7 cellular contexts compared by ENCODE assay signal in the genomic region with DNA sequence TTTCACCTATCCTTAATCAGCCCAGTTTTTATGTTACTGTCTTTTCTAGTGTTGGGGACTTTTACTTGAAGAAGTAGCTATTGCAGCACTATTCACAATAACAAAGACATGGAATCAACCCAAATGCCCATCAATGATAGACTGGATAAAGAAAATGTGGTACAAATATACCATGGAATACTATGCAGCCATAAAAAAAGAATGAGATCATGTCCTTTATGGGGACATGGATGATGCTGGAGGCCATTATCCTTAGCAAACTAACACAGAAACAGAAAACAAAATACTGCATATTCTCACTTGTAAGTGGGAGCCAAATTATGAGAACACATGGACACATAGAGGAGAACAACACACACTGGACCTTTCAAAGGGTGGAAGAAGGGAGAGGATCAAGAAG. TPM values are rescaled to one million over a fixed set of nuclear protein-coding genes. Genes with fewer than 3 reads are reported as not detected.
DNase-seq lines count a peak whose midpoint lies in the region; ATAC-seq, FAIRE-seq and TF ChIP-seq lines count a peak whose summit lies in the region.
"Not testable (repeated sequence)": the region's sequence is repeated elsewhere in the genome, so short reads cannot be mapped to it uniquely, and the experiment has no call there.

No MANE protein-coding gene starts in this region.

- POLR2A ChIA-PET in HEK293 (lab: Yijun Ruan, JAX); activated CD4-positive, alpha-beta T cell treated with anti-CD3 and anti-CD28 coated beads, Interleukin-2, amount 10 ng/mL, durations not matched to agents 7 days and 5 days (lab: Charles Lee): not testable (repeated sequence)
- POLR2A ChIA-PET in K562 (lab: Yijun Ruan, JAX), result interaction anchor here (1.2 kb wide), 1 partner anchor 9 kb away, joined by 3 read pairs; no protein-coding TSS in a partner anchor

- H4K20me1 ChIP-seq in K562 (replicated peaks; ENCODE audit: control insufficient read depth, insufficient read depth, low read length), result not testable (repeated sequence)

- not testable (repeated sequence) for H3K4me1 ChIP-seq in HEK293 (ENCODE audit: control insufficient read depth, insufficient read depth, low read length); K562 (replicated peaks in 1 of 2; ENCODE audit: control insufficient read depth in 2 of 2, insufficient read depth in 2 of 2, low read length in 2 of 2)

- not testable (repeated sequence) for H3K79me2 ChIP-seq in K562 (ENCODE audit: control insufficient read depth, insufficient read depth, low read length)

- not testable (repeated sequence) for TF ChIP-seq CTCF in HEK293 (tag by site-specific recombination; IDR thresholded peaks at IDR 0.05); K562 (IDR thresholded peaks at IDR 0.05 in 2 of 3, conservative IDR thresholded peaks at IDR 0.05 in 1 of 3; ENCODE audit: insufficient read depth in 2 of 3, low read depth in 1 of 3, low read length in 3 of 3)

- DNase-seq in activated CD4-positive, alpha-beta T cell treated with anti-CD3 and anti-CD28 coated beads, Interleukin-2, amount 10 ng/mL, durations not matched to agents 7 days and 5 days; K562 (ENCODE audit: extremely low read depth in 1 of 4, low spot score in 3 of 4); immature natural killer cell; natural killer cell treated with Interleukin-12 subunit alpha and Interleukin-12 subunit beta and Interleukin-15 and Interleukin-18, amount 100 ng/mL, for 72 hours (ENCODE audit: low spot score): not testable (repeated sequence)

- intact Hi-C loops in K562 (cut with micrococcal nuclease), result not testable (repeated sequence)
- intact Hi-C loops in dendritic cell treated with granulocyte-macrophage colony-stimulating factor and Interleukin-4, amounts not matched to agents 40 ng/mL and 50 ng/mL, for 4 days (cut with micrococcal nuclease), result loop anchor here (5.0 to 10.0 kb wide), 3 partner anchors 175 to 522 kb away; no protein-coding TSS in a partner anchor

- TF ChIP-seq EP300 in K562 (IDR thresholded peaks at IDR 0.05; ENCODE audit: low read length), result not testable (repeated sequence)

- not testable (repeated sequence) for H3K4me2 ChIP-seq in K562 (ENCODE audit: insufficient read depth, low read length)

- not testable (repeated sequence) for H3K27me3 Mint-ChIP-seq in activated CD4-positive, alpha-beta T cell treated with anti-CD3 and anti-CD28 coated beads, Interleukin-2, amount 10 ng/mL, durations not matched to agents 7 days and 5 days; activated T-helper 17 cell treated with anti-CD3 and anti-CD28 coated beads, Interleukin-2, amount 50 U/mL, for 72 hours; dendritic cell treated with granulocyte-macrophage colony-stimulating factor and Interleukin-4, amounts not matched to agents 40 ng/mL and 50 ng/mL, for 4 days; immature natural killer cell (ENCODE audit: low read depth in 3 of 3); natural killer cell treated with Interleukin-12 subunit alpha and Interleukin-12 subunit beta and Interleukin-15 and Interleukin-18, amount 100 ng/mL, for 72 hours

- H3K36me3 ChIP-seq in HEK293 (ENCODE audit: control insufficient read depth in 2 of 2, insufficient read depth in 1 of 2, low read length in 2 of 2); K562 (ENCODE audit: control insufficient read depth, insufficient read depth, low read length): not testable (repeated sequence)

- peak overlapping the region; percentile 68 for H3K27ac Mint-ChIP-seq in activated CD4-positive, alpha-beta T cell treated with anti-CD3 and anti-CD28 coated beads, Interleukin-2, amount 10 ng/mL, durations not matched to agents 7 days and 5 days
- H3K27ac Mint-ChIP-seq in activated T-helper 17 cell treated with anti-CD3 and anti-CD28 coated beads, Interleukin-2, amount 50 U/mL, for 72 hours, result peak overlapping the region; percentile 34
- peak overlapping the region; percentile 6 for H3K27ac Mint-ChIP-seq in dendritic cell treated with granulocyte-macrophage colony-stimulating factor and Interleukin-4, amounts not matched to agents 40 ng/mL and 50 ng/mL, for 4 days
- peak overlapping the region in 5 of 6 donors; percentile 40 to 91 (median 74) for H3K27ac Mint-ChIP-seq in immature natural killer cell
- H3K27ac Mint-ChIP-seq in natural killer cell treated with Interleukin-12 subunit alpha and Interleukin-12 subunit beta and Interleukin-15 and Interleukin-18, amount 100 ng/mL, for 72 hours, result peak overlapping the region; percentile 44 to 70

- H3K9me3 ChIP-seq in HEK293 (ENCODE audit: control insufficient read depth, insufficient read depth, low read depth, low read length); K562 (replicated peaks; ENCODE audit: control insufficient read depth, insufficient read depth, low read depth, low read length): not testable (repeated sequence)

- BruUV-seq in K562 (replicated peaks; lab: Mats Ljungman, UMichigan), result not testable (repeated sequence)

- not testable (repeated sequence) for H3K27me3 ChIP-seq in K562 (ENCODE audit: control insufficient read depth in 2 of 2, insufficient read depth in 2 of 2, low read length in 2 of 2)

- H3K36me3 Mint-ChIP-seq in activated CD4-positive, alpha-beta T cell treated with anti-CD3 and anti-CD28 coated beads, Interleukin-2, amount 10 ng/mL, durations not matched to agents 7 days and 5 days (ENCODE audit: low read depth); activated T-helper 17 cell treated with anti-CD3 and anti-CD28 coated beads, Interleukin-2, amount 50 U/mL, for 72 hours (ENCODE audit: low read depth); dendritic cell treated with granulocyte-macrophage colony-stimulating factor and Interleukin-4, amounts not matched to agents 40 ng/mL and 50 ng/mL, for 4 days (ENCODE audit: low read depth); immature natural killer cell; natural killer cell treated with Interleukin-12 subunit alpha and Interleukin-12 subunit beta and Interleukin-15 and Interleukin-18, amount 100 ng/mL, for 72 hours: not testable (repeated sequence)

- in situ Hi-C loops in K562 (cut with MboI), result loop anchor here (5.0 to 10.0 kb wide), 3 partner anchors 172 to 525 kb away; no protein-coding TSS in a partner anchor

- not testable (repeated sequence) for H3K4me3 ChIP-seq in HEK293 (ENCODE audit: low read depth, low read length); K562

- TF ChIP-seq POLR2A in K562 (conservative IDR thresholded peaks at IDR 0.05), result not testable (repeated sequence)

- H3K9me1 ChIP-seq in K562 (ENCODE audit: control insufficient read depth, insufficient read depth, low read length), result not testable (repeated sequence)

- not testable (repeated sequence) for H3K9me3 Mint-ChIP-seq in activated CD4-positive, alpha-beta T cell treated with anti-CD3 and anti-CD28 coated beads, Interleukin-2, amount 10 ng/mL, durations not matched to agents 7 days and 5 days; activated T-helper 17 cell treated with anti-CD3 and anti-CD28 coated beads, Interleukin-2, amount 50 U/mL, for 72 hours; dendritic cell treated with granulocyte-macrophage colony-stimulating factor and Interleukin-4, amounts not matched to agents 40 ng/mL and 50 ng/mL, for 4 days; immature natural killer cell; natural killer cell treated with Interleukin-12 subunit alpha and Interleukin-12 subunit beta and Interleukin-15 and Interleukin-18, amount 100 ng/mL, for 72 hours

- CTCF ChIA-PET in HEK293 (lab: Yijun Ruan, JAX), result interaction anchor here (0.6 to 0.7 kb wide), 2 partner anchors 64 to 290 kb away, joined by 3 to 4 read pairs; no protein-coding TSS in a partner anchor
- CTCF ChIA-PET in activated CD4-positive, alpha-beta T cell treated with anti-CD3 and anti-CD28 coated beads, Interleukin-2, amount 10 ng/mL, durations not matched to agents 7 days and 5 days (lab: Charles Lee), result interaction anchor here (0.6 to 1.2 kb wide), 4 partner anchors 157 to 246 kb away, joined by 3 to 4 read pairs (median 3); no protein-coding TSS in a partner anchor
- CTCF ChIA-PET in K562 (lab: Yijun Ruan, JAX; ENCODE audit: low intra/inter-chr PET ratio), result not testable (repeated sequence)

- FAIRE-seq in K562 (lab: Jason Lieb, UNC), result not testable (repeated sequence)

- H2AFZ ChIP-seq in K562 (ENCODE audit: low read depth, low read length), result not testable (repeated sequence)

- H3K4me1 Mint-ChIP-seq in activated CD4-positive, alpha-beta T cell treated with anti-CD3 and anti-CD28 coated beads, Interleukin-2, amount 10 ng/mL, durations not matched to agents 7 days and 5 days, result peaks cover 14% of the 10 kb centered on the region
- H3K4me1 Mint-ChIP-seq in activated T-helper 17 cell treated with anti-CD3 and anti-CD28 coated beads, Interleukin-2, amount 50 U/mL, for 72 hours; dendritic cell treated with granulocyte-macrophage colony-stimulating factor and Interleukin-4, amounts not matched to agents 40 ng/mL and 50 ng/mL, for 4 days (ENCODE audit: low read depth): not testable (repeated sequence)
- H3K4me1 Mint-ChIP-seq in immature natural killer cell, result peaks cover 28 to 35% of the 10 kb centered on the region in 2 donors
- H3K4me1 Mint-ChIP-seq in natural killer cell treated with Interleukin-12 subunit alpha and Interleukin-12 subunit beta and Interleukin-15 and Interleukin-18, amount 100 ng/mL, for 72 hours (ENCODE audit: low read depth in 2 of 2), result peaks cover 22 to 24% of the 10 kb centered on the region in 2 donors

- H3K9ac ChIP-seq in K562 (ENCODE audit: insufficient read depth in 1 of 2, low read depth in 2 of 2, low read length in 2 of 2), result not testable (repeated sequence)

- TF ChIP-seq RAD21 in K562 (CRISPR knock-in tag; conservative IDR thresholded peaks at IDR 0.05 in 1 of 2, IDR thresholded peaks at IDR 0.05 in 1 of 2), result not testable (repeated sequence)

- not testable (repeated sequence) for ATAC-seq in activated T-helper 17 cell treated with anti-CD3 and anti-CD28 coated beads, Interleukin-2, amount 50 U/mL, for 72 hours (replicated peaks); K562; natural killer cell treated with Interleukin-12 subunit alpha and Interleukin-12 subunit beta and Interleukin-15 and Interleukin-18, amount 100 ng/mL, for 72 hours

- not testable (repeated sequence) for H3K27ac ChIP-seq in HEK293 (ENCODE audit: extremely low read depth, low read depth, low read length); K562 (ENCODE audit: extremely low read depth, low read depth, low read length)

- H3K4me3 Mint-ChIP-seq in activated CD4-positive, alpha-beta T cell treated with anti-CD3 and anti-CD28 coated beads, Interleukin-2, amount 10 ng/mL, durations not matched to agents 7 days and 5 days; activated T-helper 17 cell treated with anti-CD3 and anti-CD28 coated beads, Interleukin-2, amount 50 U/mL, for 72 hours; dendritic cell treated with granulocyte-macrophage colony-stimulating factor and Interleukin-4, amounts not matched to agents 40 ng/mL and 50 ng/mL, for 4 days: not testable (repeated sequence)
- H3K4me3 Mint-ChIP-seq in immature natural killer cell, result peak overlapping the region; percentile 26 to 77 (median 56)
- H3K4me3 Mint-ChIP-seq in natural killer cell treated with Interleukin-12 subunit alpha and Interleukin-12 subunit beta and Interleukin-15 and Interleukin-18, amount 100 ng/mL, for 72 hours, result peak overlapping the region; percentile 55

RNA-seq across cellular contexts. Expression of a gene that starts 6.4 kb away (rescaled TPM):
- 10 to 100 TPM; 34.1 to 35.0 TPM for total RNA-seq in activated CD4-positive, alpha-beta T cell treated with anti-CD3 and anti-CD28 coated beads, Interleukin-2, amount 10 ng/mL, durations not matched to agents 7 days and 5 days
- total RNA-seq in activated T-helper 17 cell treated with anti-CD3 and anti-CD28 coated beads, Interleukin-2, amount 50 U/mL, for 72 hours, result 10 to 100 TPM; 17.5 to 60.9 TPM
- total RNA-seq in K562 (2011; cell fraction: chromatin; rRNA removed; ENCODE audit: low replicate concordance), result 71.8 and 190 TPM in 2 replicates
- 40.0 and 50.7 TPM in 2 replicates for total RNA-seq in K562 (2011; cell fraction: nucleolus; rRNA removed)
- 79.3 and 101 TPM in 2 replicates for total RNA-seq in K562 (2011; cell fraction: nucleoplasm; rRNA removed)
- total RNA-seq in K562 (2014; rRNA removed) (45.2 and 46.2 TPM in 2 replicates), K562 (2014; rRNA removed; fragmentation: Illumina TruSeq; extraction: Trizol) (54.4 and 58.1 TPM in 2 replicates), K562 (2015; rRNA removed; fragmentation: Illumina TruSeq; extraction: Trizol) (36.0 and 39.4 TPM in 2 replicates), K562 (2021) (42.1 and 49.1 TPM in 2 replicates)
- polyA plus RNA-seq in K562 (2011; rRNA removed) (40.4 and 41.0 TPM in 2 replicates), K562 (2014; fragmentation: Illumina TruSeq; extraction: Trizol) (19.3 and 25.5 TPM in 2 replicates), K562 (2014; fragmentation: Nextera tagmentation; extraction: Ambion mirVana) (10 to 100 TPM; 23.8 to 30.2 TPM), K562 (2014; rRNA removed) (15.3 and 15.9 TPM in 2 replicates), immature natural killer cell (10 to 100 TPM; 39.1 to 51.5 (median 50.3) TPM)
- 6.3 and 18.7 TPM in 2 replicates for polyA plus RNA-seq in K562 (2011; cell fraction: cytosol; rRNA removed)
- 49.0 and 78.9 TPM in 2 replicates for polyA plus RNA-seq in K562 (2011; cell fraction: nucleus; rRNA removed)
- polyA plus RNA-seq in K562 (2012), result 27.7 and 35.0 TPM in 2 replicates
- 193 and 245 TPM in 2 replicates for polyA minus RNA-seq in K562 (2011; rRNA and poly(A)+ RNA removed)
- polyA minus RNA-seq in K562 (2011; cell fraction: cytosol; rRNA and poly(A)+ RNA removed), result 88.1 and 97.8 TPM in 2 replicates
- polyA minus RNA-seq in K562 (2011; cell fraction: nucleus; rRNA and poly(A)+ RNA removed), result 124 and 274 TPM in 2 replicates
- total RNA-seq in natural killer cell treated with Interleukin-12 subunit alpha and Interleukin-12 subunit beta and Interleukin-15 and Interleukin-18, amount 100 ng/mL, for 72 hours, result 10 to 100 TPM; 30.4 to 31.9 TPM

Comparison
In these comparisons a context has a peak if more than half of its experiments do, and no peak if none do; other contexts are left out.
1. H3K27ac Mint-ChIP-seq: peak in every context shown above with its lines; median percentile 74 in immature natural killer cell; 68 in activated CD4-positive, alpha-beta T cell treated with anti-CD3 and anti-CD28 coated beads, Interleukin-2, amount 10 ng/mL, durations not matched to agents 7 days and 5 days; 57 in natural killer cell treated with Interleukin-12 subunit alpha and Interleukin-12 subunit beta and Interleukin-15 and Interleukin-18, amount 100 ng/mL, for 72 hours; 34 in activated T-helper 17 cell treated with anti-CD3 and anti-CD28 coated beads, Interleukin-2, amount 50 U/mL, for 72 hours; 6 in dendritic cell treated with granulocyte-macrophage colony-stimulating factor and Interleukin-4, amounts not matched to agents 40 ng/mL and 50 ng/mL, for 4 days.